In the genomic region with DNA sequence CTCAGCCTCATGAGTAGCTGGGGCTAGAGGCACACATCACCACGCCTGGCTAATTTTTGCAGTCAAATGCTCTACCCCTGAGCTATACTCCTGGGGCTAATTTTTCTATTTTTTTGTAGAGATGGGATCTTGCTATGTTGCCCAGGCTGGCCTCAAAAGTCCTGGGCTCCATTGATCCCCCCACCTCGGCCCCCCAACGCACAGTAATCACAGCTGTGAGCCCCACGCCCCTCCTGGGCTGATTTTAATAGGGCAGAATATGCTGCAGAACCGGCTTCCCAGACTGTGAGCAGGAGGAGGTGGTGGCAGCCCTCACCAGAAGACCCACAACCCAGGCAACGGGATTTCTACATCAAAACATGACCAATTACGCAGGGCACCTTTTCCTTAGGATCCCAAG, we compare ENCODE assay signal across 20 cellular contexts.
"Had no signal": no experiment of that assay in that cellular context is flagged by ENCODE, and none has a peak within 500 bp of the region (broad histone marks: within the 10 kb centered on the region; RNA-seq: fewer than 3 reads in every experiment).

No MANE protein-coding gene starts in this region.

- H3K36me3 ChIP-seq: colonic mucosa had no signal

- FAIRE-seq: islet of Langerhans had no signal

- ATAC-seq: stimulated activated naive CD8-positive, alpha-beta T cell treated with anti-CD3 and anti-CD28 coated beads, Interleukin-15, Interleukin-2, amounts not matched to agents 100 U/mL and 50 U/mL, for 24 hours; upper lobe of right lung had no signal

- H3K9me3 ChIP-seq: colonic mucosa, heart left ventricle, neutrophil, sigmoid colon, tibial artery, upper lobe of right lung, vagina had no signal

- H3K27me3 ChIP-seq: colonic mucosa, heart left ventricle, neutrophil, sigmoid colon, tibial artery, upper lobe of right lung, vagina had no signal

- H3K27ac ChIP-seq: colonic mucosa, heart left ventricle, neutrophil, sigmoid colon, skin epidermis, tibial artery, upper lobe of right lung, vagina had no signal

- H3K36me3 Mint-ChIP-seq: naive thymus-derived CD4-positive, alpha-beta T cell had no signal

- H3K4me1 Mint-ChIP-seq: endodermal cell, nephron progenitor cell had no signal

- DNase-seq: cerebellar nuclear complex; colonic mucosa; dermis blood vessel endothelial cell; effector CD4-positive, alpha-beta T cell; endodermal cell; foreskin melanocyte; hypothalamus; mesendoderm; naive thymus-derived CD4-positive, alpha-beta T cell; nephron progenitor cell; stimulated activated CD4-positive, alpha-beta T cell treated with anti-CD3 and anti-CD28 coated beads, Interleukin-12 subunit alpha, Interleukin-12 subunit beta, amount 100 ng/mL, for 4 hours; stimulated activated naive CD8-positive, alpha-beta T cell treated with anti-CD3 and anti-CD28 coated beads, Interleukin-15, Interleukin-2, amounts not matched to agents 100 U/mL and 50 U/mL, for 24 hours had no signal

- H3K4me3 Mint-ChIP-seq: endodermal cell; naive thymus-derived CD4-positive, alpha-beta T cell; nephron progenitor cell had no signal

- H3K4me3 ChIP-seq: colonic mucosa, heart left ventricle, sigmoid colon, skin epidermis, tibial artery, upper lobe of right lung, vagina had no signal

- H3K4me1 ChIP-seq: colonic mucosa, heart left ventricle, sigmoid colon, tibial artery, upper lobe of right lung, vagina had no signal

- H3K27ac Mint-ChIP-seq: endodermal cell, nephron progenitor cell had no signal

- H3K27me3 Mint-ChIP-seq: naive thymus-derived CD4-positive, alpha-beta T cell had no signal
